10 cellular contexts compared by ENCODE assay signal in genomic region chr6:34527751-34528670, GRCh38. TPM values are rescaled to one million over a fixed set of nuclear protein-coding genes. Genes with fewer than 3 reads are reported as not detected.
DNase-seq lines count a peak whose midpoint lies in the region; ATAC-seq, FAIRE-seq and TF ChIP-seq lines count a peak whose summit lies in the region.
"Had no signal": no experiment of that assay in that cellular context is flagged by ENCODE, and none has a peak within 500 bp of the region (broad histone marks: within the 10 kb centered on the region; RNA-seq: fewer than 3 reads in every experiment).

No MANE protein-coding gene starts in this region.

- H3K4me3 Mint-ChIP-seq in activated naive CD4-positive, alpha-beta T cell treated with anti-CD3 and anti-CD28 coated beads, Interleukin-2, amount 50 U/mL, for 24 hours = peak overlapping the region; percentile 47

- no peaks in the 10 kb centered on the region for H3K36me3 Mint-ChIP-seq in activated naive CD4-positive, alpha-beta T cell treated with anti-CD3 and anti-CD28 coated beads, Interleukin-2, amount 50 U/mL, for 24 hours

- TF ChIP-seq CTCF in psoas muscle (IDR thresholded peaks at IDR 0.05) = no peak

- H3K4me1 Mint-ChIP-seq in activated naive CD4-positive, alpha-beta T cell treated with anti-CD3 and anti-CD28 coated beads, Interleukin-2, amount 50 U/mL, for 24 hours = peaks cover 7% of the 10 kb centered on the region

- peak overlapping the region; percentile 46 for H3K4me3 ChIP-seq in psoas muscle

- TF ChIP-seq POLR2A in GM12891 (IDR thresholded peaks at IDR 0.05; ENCODE audit: low read depth, low read length) = no peak

- no peak for ATAC-seq in psoas muscle

- H3K9me3 Mint-ChIP-seq in activated naive CD4-positive, alpha-beta T cell treated with anti-CD3 and anti-CD28 coated beads, Interleukin-2, amount 50 U/mL, for 24 hours = no peaks in the 10 kb centered on the region

- no peaks in the 10 kb centered on the region for H3K27me3 Mint-ChIP-seq in activated naive CD4-positive, alpha-beta T cell treated with anti-CD3 and anti-CD28 coated beads, Interleukin-2, amount 50 U/mL, for 24 hours

- H3K9me3 ChIP-seq in psoas muscle = no peaks in the 10 kb centered on the region

- no peaks in the 10 kb centered on the region for H3K36me3 ChIP-seq in psoas muscle (ENCODE audit: insufficient read depth in 1 of 2, low read depth in 1 of 2)

- peaks cover 8% of the 10 kb centered on the region for H3K4me1 ChIP-seq in psoas muscle

- intact Hi-C loops in psoas muscle (cut with DNase I) = loop anchor here (2.0 to 5.0 kb wide), 3 partner anchors 79 to 169 kb away; partner anchors contain the start of gene ILRUN (in 1 of the 2)

- no peak for FAIRE-seq in GM12891 (lab: Jason Lieb, UNC)
- FAIRE-seq: bronchial epithelial cell had no signal

- WGBS in psoas muscle, 3 donors = 86 to 92% (median 86%) methylated on average over 12 of the region's 12 CpGs

- no peak for DNase-seq in activated naive CD4-positive, alpha-beta T cell treated with Interleukin-2 at 50 U/mL for 16 hours
- DNase-seq in NCI-H526 treated with DMSO at 0.1 percent for 48 hours (lab: John Stamatoyannopoulos, UW) (peak; percentile 48), fibroblast of peridontal ligament (ENCODE audit: extremely low read depth) (peak; percentile 14), psoas muscle (peak in 1 of 2 donors; percentile 32), iPS-NIHi11 (ENCODE audit: low spot score) (no peak), GM12891 (ENCODE audit: insufficient read length, low spot score) (no peak)
- no peak for DNase-seq in stimulated activated CD8-positive, alpha-beta memory T cell treated with anti-CD3 and anti-CD28 coated beads, Interleukin-4, amount 100 ng/mL, for 48 hours

- peak overlapping the region; percentile 51 for H3K27ac Mint-ChIP-seq in activated naive CD4-positive, alpha-beta T cell treated with anti-CD3 and anti-CD28 coated beads, Interleukin-2, amount 50 U/mL, for 24 hours

- H3K27me3 ChIP-seq in psoas muscle (ENCODE audit: insufficient read depth in 3 of 3, low read length in 2 of 3) = no peaks in the 10 kb centered on the region

- no peak overlapping the region for H3K27ac ChIP-seq in psoas muscle
- H3K27ac ChIP-seq: skin epidermis had no signal

TF ChIP-seq in GM12891, 5 proteins besides CTCF, POLR2A, EP300 and RAD21:
- no peak for TF ChIP-seq SPI1 (IDR thresholded peaks at IDR 0.05; ENCODE audit: low read depth, low read length)
- no peak for TF ChIP-seq POLR2AphosphoS5 (IDR thresholded peaks at IDR 0.05; ENCODE audit: low read depth, low read length)
- TF ChIP-seq PAX5 (IDR thresholded peaks at IDR 0.05; ENCODE audit: insufficient read depth, low read length, severe bottlenecking) = no peak

RNA-seq across cellular contexts. Expression of gene SPDEF, which starts 28.1 kb away (rescaled TPM):
- total RNA-seq in psoas muscle = under 1 TPM in 2 of 4 donors, not detected in 2; 0.19 to 0.22 TPM
- polyA plus RNA-seq in psoas muscle = under 1 TPM; 0.03 to 0.22 (median 0.21) TPM
- polyA plus RNA-seq in GM12891 (2012; ENCODE audit: low read depth, missing spikeins) = not detected

Comparison
In these comparisons a context has a peak if more than half of its experiments do, and no peak if none do; other contexts are left out.
1. DNase-seq: peak in NCI-H526 treated with DMSO at 0.1 percent for 48 hours (single experiment) and fibroblast of peridontal ligament (single experiment); none in activated naive CD4-positive, alpha-beta T cell treated with Interleukin-2 at 50 U/mL for 16 hours (single experiment), iPS-NIHi11 (single experiment), GM12891 (single experiment) and stimulated activated CD8-positive, alpha-beta memory T cell treated with anti-CD3 and anti-CD28 coated beads, Interleukin-4, amount 100 ng/mL, for 48 hours (single experiment).